29 cellular contexts compared by ENCODE assay signal in genomic region chr2:85952196-85952734, GRCh38.
DNase-seq lines count a peak whose midpoint lies in the region; ATAC-seq and TF ChIP-seq lines count a peak whose summit lies in the region.
"Had no signal": no experiment of that assay in that cellular context is flagged by ENCODE, and none has a peak within 500 bp of the region (broad histone marks: within the 10 kb centered on the region; RNA-seq: fewer than 3 reads in every experiment).

No MANE protein-coding gene starts in this region.

- no peaks in the 10 kb centered on the region for H3K27me3 ChIP-seq in lung (ENCODE audit: control insufficient read depth, insufficient read depth)
- H3K27me3 ChIP-seq in upper lobe of right lung: no peaks in the 10 kb centered on the region
- no peaks in the 10 kb centered on the region for H3K27me3 ChIP-seq in trophoblast cell (ENCODE audit: insufficient read depth, low read length)
- H3K27me3 ChIP-seq in neural progenitor cell: no peaks in the 10 kb centered on the region
- H3K27me3 ChIP-seq: BLaER1, colonic mucosa, foreskin keratinocyte had no signal

- DNase-seq in activated T-cell treated with anti-CD3 and anti-CD28 coated beads, Interleukin-2, amount 50 U/mL, for 24 hours: no peak
- DNase-seq in activated T-cell treated with anti-CD3 and anti-CD28 coated beads for 4 hours: no peak
- peak; percentile 16 for DNase-seq in cerebellar cortex (ENCODE audit: low spot score)
- DNase-seq in lung (ENCODE audit: low spot score): peak; percentile 41
- DNase-seq in upper lobe of right lung: no peak
- DNase-seq in trophoblast cell: no peak
- DNase-seq in neural progenitor cell (ENCODE audit: low spot score): no peak
- no peak for DNase-seq in activated T-helper 2 cell treated with anti-CD3 and anti-CD28 coated beads, Interferon-gamma antibody, Interleukin-2, Interleukin-4, amounts not matched to agents 10 μg/mL and 5 μg/mL and 100 μg/mL, durations not matched to agents 14 hours and 24 hours and 36 hours (ENCODE audit: low spot score)
- DNase-seq: ACHN; activated CD4-positive, CD25-positive, alpha-beta regulatory T cell treated with anti-CD3 and anti-CD28 coated beads, Interleukin-2, amount 50 U/mL, for 72 hours; activated CD8-positive, alpha-beta T cell treated with anti-CD3 and anti-CD28 coated beads, Interleukin-2, amount 10 ng/mL, durations not matched to agents 7 days and 5 days; activated naive CD4-positive, alpha-beta T cell; activated T-cell treated with anti-CD3 and anti-CD28 coated beads, Interleukin-2, amount 50 U/mL, for 1 hour; amniotic stem cell; colonic mucosa; DND-41; effector memory CD8-positive, alpha-beta T cell; foreskin keratinocyte; H7; heart right ventricle; left ventricle myocardium inferior; NCI-H1092; NCI-H2081; NCI-H446; NCI-H82; psoas muscle had no signal

- H3K27ac ChIP-seq in lung (ENCODE audit: low read depth in 1 of 2, low read length in 1 of 2) (peak overlapping the region in 1 of 2 donors; percentile 88), upper lobe of right lung (peak overlapping the region; percentile 75), trophoblast cell (ENCODE audit: low read depth, low read length) (no peak overlapping the region), neural progenitor cell (no peak overlapping the region)
- H3K27ac ChIP-seq: BLaER1, colonic mucosa, foreskin keratinocyte, heart right ventricle, left ventricle myocardium inferior, psoas muscle had no signal

- peak overlapping the region; percentile 13 for H3K27ac Mint-ChIP-seq in activated T-cell treated with anti-CD3 and anti-CD28 coated beads, Interleukin-2, amount 50 U/mL, for 24 hours
- H3K27ac Mint-ChIP-seq in neural progenitor cell: no peak overlapping the region
- no peak overlapping the region for H3K27ac Mint-ChIP-seq in activated T-helper 2 cell treated with anti-CD3 and anti-CD28 coated beads, Interferon-gamma antibody, Interleukin-2, Interleukin-4, amounts not matched to agents 10 μg/mL and 5 μg/mL and 100 μg/mL, durations not matched to agents 14 hours and 24 hours and 36 hours

- no peak overlapping the region for H3K9ac ChIP-seq in trophoblast cell (ENCODE audit: low read length)
- no peak overlapping the region for H3K9ac ChIP-seq in neural progenitor cell
- H3K9ac ChIP-seq: BLaER1 had no signal

- H3K23ac ChIP-seq in trophoblast cell (ENCODE audit: low read length): no peak overlapping the region

- no peak for TF ChIP-seq CTCF in lung (IDR thresholded peaks at IDR 0.05; ENCODE audit: control extremely low read depth, extremely low read depth)
- TF ChIP-seq CTCF in upper lobe of right lung (IDR thresholded peaks at IDR 0.05): no peak
- no peak for TF ChIP-seq CTCF in neural progenitor cell (IDR thresholded peaks at IDR 0.05)

- H2AFZ ChIP-seq in trophoblast cell (ENCODE audit: insufficient read depth, low read length, poor library complexity) (no peak overlapping the region), neural progenitor cell (replicated peaks) (no peak overlapping the region)

- H4K91ac ChIP-seq in trophoblast cell (ENCODE audit: low read depth, low read length): no peak overlapping the region

- H3K4me3 Mint-ChIP-seq in activated T-cell treated with anti-CD3 and anti-CD28 coated beads, Interleukin-2, amount 50 U/mL, for 24 hours: no peak overlapping the region
- H3K4me3 Mint-ChIP-seq in neural progenitor cell: no peak overlapping the region
- H3K4me3 Mint-ChIP-seq in activated T-helper 2 cell treated with anti-CD3 and anti-CD28 coated beads, Interferon-gamma antibody, Interleukin-2, Interleukin-4, amounts not matched to agents 10 μg/mL and 5 μg/mL and 100 μg/mL, durations not matched to agents 14 hours and 24 hours and 36 hours (ENCODE audit: low read depth): no peak overlapping the region
- H3K4me3 Mint-ChIP-seq: activated CD8-positive, alpha-beta T cell treated with anti-CD3 and anti-CD28 coated beads, Interleukin-2, amount 10 ng/mL, durations not matched to agents 7 days and 5 days; effector memory CD8-positive, alpha-beta T cell; neural crest cell had no signal

- no peak overlapping the region for H2BK5ac ChIP-seq in trophoblast cell (ENCODE audit: low read depth, low read length, poor library complexity)

- H3K4me1 ChIP-seq in lung (ENCODE audit: control insufficient read depth in 2 of 2, insufficient read depth in 2 of 2, low read length in 2 of 2): peaks cover 0 to 10% of the 10 kb centered on the region in 2 donors
- peaks cover 7% of the 10 kb centered on the region for H3K4me1 ChIP-seq in upper lobe of right lung
- H3K4me1 ChIP-seq in trophoblast cell (ENCODE audit: control insufficient read depth in 1 of 2, insufficient read depth in 2 of 2, low read length in 2 of 2): peaks cover 4 to 5% of the 10 kb centered on the region in 2 experiments
- no peaks in the 10 kb centered on the region for H3K4me1 ChIP-seq in neural progenitor cell
- H3K4me1 ChIP-seq: BLaER1, colonic mucosa had no signal

- H3K36me3 Mint-ChIP-seq in activated T-cell treated with anti-CD3 and anti-CD28 coated beads, Interleukin-2, amount 50 U/mL, for 24 hours (ENCODE audit: low read depth): no peaks in the 10 kb centered on the region
- no peaks in the 10 kb centered on the region for H3K36me3 Mint-ChIP-seq in neural progenitor cell
- H3K36me3 Mint-ChIP-seq in activated T-helper 2 cell treated with anti-CD3 and anti-CD28 coated beads, Interferon-gamma antibody, Interleukin-2, Interleukin-4, amounts not matched to agents 10 μg/mL and 5 μg/mL and 100 μg/mL, durations not matched to agents 14 hours and 24 hours and 36 hours (ENCODE audit: low read depth): peaks cover 2% of the 10 kb centered on the region

- H3K9me3 ChIP-seq in lung (ENCODE audit: control insufficient read depth in 2 of 2, insufficient read depth in 1 of 2, low read length in 1 of 2): peaks cover 0 to 1% of the 10 kb centered on the region in 2 donors
- H3K9me3 ChIP-seq in upper lobe of right lung: no peaks in the 10 kb centered on the region
- no peaks in the 10 kb centered on the region for H3K9me3 ChIP-seq in trophoblast cell (ENCODE audit: insufficient read depth, low read depth, low read length)
- no peaks in the 10 kb centered on the region for H3K9me3 ChIP-seq in neural progenitor cell (ENCODE audit: low read depth)
- H3K9me3 ChIP-seq: colonic mucosa had no signal

- no peak overlapping the region for H4K12ac ChIP-seq in trophoblast cell (ENCODE audit: low read depth, low read length)

- no peaks in the 10 kb centered on the region for H3K36me3 ChIP-seq in lung (ENCODE audit: control insufficient read depth in 2 of 2, insufficient read depth in 2 of 2, low read length in 2 of 2)
- no peaks in the 10 kb centered on the region for H3K36me3 ChIP-seq in upper lobe of right lung
- no peaks in the 10 kb centered on the region for H3K36me3 ChIP-seq in trophoblast cell (ENCODE audit: control insufficient read depth in 1 of 2, insufficient read depth in 2 of 2, low read length in 2 of 2)
- H3K36me3 ChIP-seq in neural progenitor cell: no peaks in the 10 kb centered on the region
- H3K36me3 ChIP-seq: BLaER1, colonic mucosa, heart right ventricle, left ventricle myocardium inferior had no signal

- H3K4me3 ChIP-seq in lung (no peak overlapping the region), upper lobe of right lung (peak overlapping the region; percentile 22), trophoblast cell (ENCODE audit: low read depth, low read length) (no peak overlapping the region), neural progenitor cell (no peak overlapping the region)
- H3K4me3 ChIP-seq: BLaER1, colonic mucosa, heart right ventricle, left ventricle myocardium inferior, psoas muscle had no signal

- 65 to 67% methylated on average over 8 of the region's 8 CpGs for WGBS in lung, 2 donors
- no CpG with 5 or more reads among the region's 8 CpGs for WGBS in trophoblast cell (ENCODE audit: extremely low coverage, insufficient coverage, insufficient read length)

- no peaks in the 10 kb centered on the region for H4K20me1 ChIP-seq in neural progenitor cell (ENCODE audit: low read depth)
- H4K20me1 ChIP-seq: BLaER1 had no signal

- H3K4me2 ChIP-seq in trophoblast cell (ENCODE audit: low read length) (no peak overlapping the region), neural progenitor cell (no peak overlapping the region)
- H3K4me2 ChIP-seq: BLaER1 had no signal

- no peak overlapping the region for H3K18ac ChIP-seq in trophoblast cell (ENCODE audit: low read length)

- H3K79me2 ChIP-seq in trophoblast cell (ENCODE audit: control insufficient read depth, insufficient read depth, low read length, poor library complexity): no peaks in the 10 kb centered on the region
- H3K79me2 ChIP-seq in neural progenitor cell (ENCODE audit: low read depth): no peaks in the 10 kb centered on the region

- intact Hi-C loops in upper lobe of right lung (cut with DNase I): no loop called here
- intact Hi-C loops in activated T-helper 2 cell treated with anti-CD3 and anti-CD28 coated beads, Interferon-gamma antibody, Interleukin-2, Interleukin-4, amounts not matched to agents 10 μg/mL and 5 μg/mL and 100 μg/mL, durations not matched to agents 14 hours and 24 hours and 36 hours (cut with micrococcal nuclease): no loop called here

- no peak overlapping the region for H3K14ac ChIP-seq in trophoblast cell (ENCODE audit: low read length)

- no peak overlapping the region for H4K8ac ChIP-seq in trophoblast cell (ENCODE audit: low read depth, low read length)

- no peaks in the 10 kb centered on the region for H3K27me3 Mint-ChIP-seq in activated T-cell treated with anti-CD3 and anti-CD28 coated beads, Interleukin-2, amount 50 U/mL, for 24 hours
- no peaks in the 10 kb centered on the region for H3K27me3 Mint-ChIP-seq in neural progenitor cell (ENCODE audit: insufficient read depth, low read depth)
- peaks cover 10% of the 10 kb centered on the region for H3K27me3 Mint-ChIP-seq in activated T-helper 2 cell treated with anti-CD3 and anti-CD28 coated beads, Interferon-gamma antibody, Interleukin-2, Interleukin-4, amounts not matched to agents 10 μg/mL and 5 μg/mL and 100 μg/mL, durations not matched to agents 14 hours and 24 hours and 36 hours (ENCODE audit: low read depth)
- H3K27me3 Mint-ChIP-seq: effector memory CD8-positive, alpha-beta T cell had no signal

- no peaks in the 10 kb centered on the region for H3K4me1 Mint-ChIP-seq in activated T-cell treated with anti-CD3 and anti-CD28 coated beads, Interleukin-2, amount 50 U/mL, for 24 hours (ENCODE audit: low read depth)
- peaks cover 6% of the 10 kb centered on the region for H3K4me1 Mint-ChIP-seq in neural progenitor cell
- peaks cover 12% of the 10 kb centered on the region for H3K4me1 Mint-ChIP-seq in activated T-helper 2 cell treated with anti-CD3 and anti-CD28 coated beads, Interferon-gamma antibody, Interleukin-2, Interleukin-4, amounts not matched to agents 10 μg/mL and 5 μg/mL and 100 μg/mL, durations not matched to agents 14 hours and 24 hours and 36 hours (ENCODE audit: low read depth)

- H2BK120ac ChIP-seq in trophoblast cell (ENCODE audit: insufficient read depth, low read length, poor library complexity): no peak overlapping the region

- ATAC-seq in lung (ENCODE audit: insufficient read depth, low FRiP score): no peak
- peak; percentile 41 for ATAC-seq in upper lobe of right lung
- ATAC-seq: activated CD8-positive, alpha-beta T cell treated with anti-CD3 and anti-CD28 coated beads, Interleukin-2, amount 10 ng/mL, durations not matched to agents 7 days and 5 days; effector memory CD8-positive, alpha-beta T cell; foreskin keratinocyte; psoas muscle; Right ventricle myocardium inferior had no signal

- no peak overlapping the region for H2BK12ac ChIP-seq in trophoblast cell (ENCODE audit: low read length)

- H3K79me1 ChIP-seq in trophoblast cell (ENCODE audit: low read length): peaks cover 2% of the 10 kb centered on the region

- H3K4ac ChIP-seq in trophoblast cell (ENCODE audit: low read depth, low read length): no peak overlapping the region

- no peaks in the 10 kb centered on the region for H3F3A ChIP-seq in neural progenitor cell (ENCODE audit: low read depth)

- H2AK5ac ChIP-seq in trophoblast cell (ENCODE audit: low read length): no peak overlapping the region

- H3K9me3 Mint-ChIP-seq in activated T-cell treated with anti-CD3 and anti-CD28 coated beads, Interleukin-2, amount 50 U/mL, for 24 hours: peaks cover 4% of the 10 kb centered on the region
- peaks cover 7% of the 10 kb centered on the region for H3K9me3 Mint-ChIP-seq in neural progenitor cell
- peaks cover 12% of the 10 kb centered on the region for H3K9me3 Mint-ChIP-seq in activated T-helper 2 cell treated with anti-CD3 and anti-CD28 coated beads, Interferon-gamma antibody, Interleukin-2, Interleukin-4, amounts not matched to agents 10 μg/mL and 5 μg/mL and 100 μg/mL, durations not matched to agents 14 hours and 24 hours and 36 hours
- H3K9me3 Mint-ChIP-seq: effector memory CD8-positive, alpha-beta T cell had no signal

Comparison
In these comparisons a context has a peak if more than half of its experiments do, and no peak if none do; other contexts are left out.
1. DNase-seq: peak in cerebellar cortex (single experiment) and lung (single experiment); none in activated T-cell treated with anti-CD3 and anti-CD28 coated beads, Interleukin-2, amount 50 U/mL, for 24 hours (single experiment), activated T-cell treated with anti-CD3 and anti-CD28 coated beads for 4 hours (single experiment), upper lobe of right lung (single experiment), trophoblast cell (0 of 2), neural progenitor cell (single experiment) and activated T-helper 2 cell treated with anti-CD3 and anti-CD28 coated beads, Interferon-gamma antibody, Interleukin-2, Interleukin-4, amounts not matched to agents 10 μg/mL and 5 μg/mL and 100 μg/mL, durations not matched to agents 14 hours and 24 hours and 36 hours (single experiment).